ENCODE assay signal across 9 cellular contexts in genomic region chr13:98508280-98509074, GRCh38.
DNase-seq lines count a peak whose midpoint lies in the region; ATAC-seq, FAIRE-seq and TF ChIP-seq lines count a peak whose summit lies in the region.
"Had no signal": no experiment of that assay in that cellular context is flagged by ENCODE, and none has a peak within 500 bp of the region (broad histone marks: within the 10 kb centered on the region; RNA-seq: fewer than 3 reads in every experiment).

No MANE protein-coding gene starts in this region.

- FAIRE-seq in small intestine (lab: Jason Lieb, UNC) = no peak

- peak; percentile 43 for DNase-seq in GM12865 (ENCODE audit: low read depth)
- DNase-seq in RWPE2 (ENCODE audit: low spot score) = no peak
- no peak for DNase-seq in esophagus muscularis mucosa (ENCODE audit: extremely low spot score)
- no peak for DNase-seq in sigmoid colon
- DNase-seq in small intestine = no peak
- DNase-seq: Kasumi-1 had no signal

- ATAC-seq in RWPE2 (ENCODE audit: low read depth) = peak; percentile 44; the same call in 2 of the 3 replicates
- ATAC-seq in GM21528 (IDR thresholded peaks at IDR 0.05; ENCODE audit: low FRiP score, unreplicated experiment) = no peak
- no peak for ATAC-seq in HG03139 (IDR thresholded peaks at IDR 0.05; ENCODE audit: unreplicated experiment)
- ATAC-seq in GM21825 (IDR thresholded peaks at IDR 0.05; ENCODE audit: unreplicated experiment) = no peak

- TF ChIP-seq EP300 in esophagus muscularis mucosa (IDR thresholded peaks at IDR 0.05) (no peak), sigmoid colon (IDR thresholded peaks at IDR 0.05) (no peak)

- H3K27ac ChIP-seq in RWPE2 (ENCODE audit: poor library complexity, severe bottlenecking) (peak overlapping the region; percentile 71), esophagus muscularis mucosa (replicated peaks in 1 of 4) (peak overlapping the region; percentile 53 to 67 (median 60)), sigmoid colon (peak overlapping the region; percentile 68 to 82 (median 74)), small intestine (ENCODE audit: low read depth in 1 of 2, low read length in 1 of 2) (peak overlapping the region in 1 of 2 donors; percentile 50)

- peaks cover 33% of the 10 kb centered on the region for H3K4me1 ChIP-seq in RWPE2 (ENCODE audit: insufficient read depth, poor library complexity, severe bottlenecking)
- peaks cover 69 to 84% (median 77%) of the 10 kb centered on the region in 4 donors for H3K4me1 ChIP-seq in esophagus muscularis mucosa
- H3K4me1 ChIP-seq in sigmoid colon = peaks cover 0 to 87% (median 79%) of the 10 kb centered on the region in 4 donors
- H3K4me1 ChIP-seq in small intestine (ENCODE audit: control insufficient read depth in 2 of 2, insufficient read depth in 1 of 2, low read depth in 1 of 2, low read length in 1 of 2) = peaks cover 24 to 46% of the 10 kb centered on the region in 2 donors

- TF ChIP-seq POLR2A in esophagus muscularis mucosa (IDR thresholded peaks at IDR 0.05; ENCODE audit: low read depth) (no peak), sigmoid colon (IDR thresholded peaks at IDR 0.05) (no peak)

- intact Hi-C loops in esophagus muscularis mucosa (cut with DNase I) = no loop called here
- intact Hi-C loops in sigmoid colon (cut with DNase I) = no loop called here

- H3K4me3 ChIP-seq in GM12865 (ENCODE audit: low read depth, low read length) (peak overlapping the region; percentile 18), RWPE2 (ENCODE audit: severe bottlenecking) (no peak overlapping the region), esophagus muscularis mucosa (no peak overlapping the region), sigmoid colon (no peak overlapping the region), small intestine (ENCODE audit: low read depth in 1 of 2, low read length in 2 of 2) (no peak overlapping the region)

- H3K27me3 ChIP-seq in RWPE2 (ENCODE audit: insufficient read depth, poor library complexity, severe bottlenecking) (no peaks in the 10 kb centered on the region), esophagus muscularis mucosa (no peaks in the 10 kb centered on the region), sigmoid colon (no peaks in the 10 kb centered on the region), small intestine (ENCODE audit: control insufficient read depth in 2 of 2, insufficient read depth in 2 of 2, low read length in 2 of 2) (no peaks in the 10 kb centered on the region)

- H3K36me3 ChIP-seq in RWPE2 (ENCODE audit: low read depth) (peaks cover 6% of the 10 kb centered on the region), esophagus muscularis mucosa (peaks cover 0 to 3% (median 0%) of the 10 kb centered on the region in 4 donors), sigmoid colon (no peaks in the 10 kb centered on the region), small intestine (ENCODE audit: control insufficient read depth in 2 of 2, insufficient read depth in 2 of 2, low read length in 2 of 2) (peaks cover 0 to 5% of the 10 kb centered on the region in 2 donors)

- H3K9me3 ChIP-seq in RWPE2 (ENCODE audit: severe bottlenecking) (no peaks in the 10 kb centered on the region), esophagus muscularis mucosa (no peaks in the 10 kb centered on the region), sigmoid colon (no peaks in the 10 kb centered on the region), small intestine (ENCODE audit: control insufficient read depth, low read depth) (no peaks in the 10 kb centered on the region)

- TF ChIP-seq CTCF in GM12865 (IDR thresholded peaks at IDR 0.05; ENCODE audit: insufficient read depth, low read depth, low read length, missing control alignments) = no peak
- no peak for TF ChIP-seq CTCF in RWPE2 (IDR thresholded peaks at IDR 0.05; ENCODE audit: poor library complexity, severe bottlenecking)
- TF ChIP-seq CTCF in esophagus muscularis mucosa (IDR thresholded peaks at IDR 0.05) = no peak
- TF ChIP-seq CTCF in sigmoid colon (IDR thresholded peaks at IDR 0.05) = no peak

- 65% methylated on average over 5 of the region's 5 CpGs for WGBS in esophagus muscularis mucosa
- 89 to 91% methylated on average over 5 of the region's 5 CpGs for WGBS in sigmoid colon, 2 donors
- WGBS in small intestine, 3 donors = 88 to 91% (median 91%) methylated on average over 5 of the region's 5 CpGs
